ENCODE assay signal across 29 cellular contexts in the genomic region with DNA sequence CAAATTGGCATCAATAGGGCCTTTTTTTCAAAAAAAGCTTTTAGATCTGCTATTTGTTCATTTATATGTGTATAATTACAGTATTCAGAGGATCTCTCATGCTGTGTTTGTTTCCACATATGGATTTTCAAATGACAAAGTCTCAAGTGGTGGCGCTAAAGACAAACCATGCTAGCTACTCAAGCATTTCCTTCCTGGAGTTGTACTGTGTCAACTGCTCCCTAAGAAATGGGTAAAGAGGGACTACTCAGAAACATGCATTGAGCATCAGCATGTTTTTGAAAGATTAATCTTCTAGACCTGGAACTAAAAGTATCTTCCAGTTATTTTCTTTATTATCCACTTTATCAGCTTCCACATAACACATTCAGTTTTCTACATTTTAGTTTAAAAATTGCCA. TPM values are rescaled to one million over a fixed set of nuclear protein-coding genes. Genes with fewer than 3 reads are reported as not detected.
A peak's percentile ranks its signal among the peaks of the same experiment; 100 is the strongest.
DNase-seq lines count a peak whose midpoint lies in the region; ATAC-seq and TF ChIP-seq lines count a peak whose summit lies in the region.
"Had no signal": no experiment of that assay in that cellular context is flagged by ENCODE, and none has a peak within 500 bp of the region (broad histone marks: within the 10 kb centered on the region; RNA-seq: fewer than 3 reads in every experiment).

No MANE protein-coding gene starts in this region.

- no peak overlapping the region for H2AK5ac ChIP-seq in H9 (ENCODE audit: insufficient read length, low read length)

- no peak overlapping the region for H2BK20ac ChIP-seq in H9 (ENCODE audit: low read depth, low read length, poor library complexity, severe bottlenecking)

- H3K9me3 ChIP-seq in H9 (ENCODE audit: control insufficient read depth, low read depth, low read length), result no peaks in the 10 kb centered on the region
- H3K9me3 ChIP-seq: BE2C, right lobe of liver, thoracic aorta, vagina had no signal

- no peak overlapping the region for H2BK12ac ChIP-seq in H9 (ENCODE audit: insufficient read length, low read depth, low read length)

- H2BK15ac ChIP-seq in H9 (ENCODE audit: low read depth, low read length), result no peak overlapping the region

- ATAC-seq in GM18907 (IDR thresholded peaks at IDR 0.05; ENCODE audit: unreplicated experiment), result no peak
- ATAC-seq: activated naive CD4-positive, alpha-beta T cell treated with anti-CD3 and anti-CD28 coated beads, Interleukin-2, amount 50 U/mL, for 72 hours; activated T-helper 17 cell treated with anti-CD3 and anti-CD28 coated beads, Interleukin-2, amount 50 U/mL, for 72 hours; natural killer cell; right lobe of liver; stimulated activated naive B cell treated with anti-CD40 and anti-IgM and Interleukin-4, amounts not matched to agents 10 μg/mL and 1 μg/mL and 100 μg/mL, for 72 hours had no signal

- no peak overlapping the region for H2AFZ ChIP-seq in H9 (ENCODE audit: low read length)
- H2AFZ ChIP-seq: parathyroid adenoma had no signal

- no peaks in the 10 kb centered on the region for H3K27me3 ChIP-seq in H9 (ENCODE audit: insufficient read depth, low read length)
- H3K27me3 ChIP-seq: BE2C, cardiac muscle cell, right lobe of liver, vagina had no signal

- no peaks in the 10 kb centered on the region for H3K79me2 ChIP-seq in H9 (ENCODE audit: insufficient read depth, low read length)
- H3K79me2 ChIP-seq: parathyroid adenoma had no signal

- H3K14ac ChIP-seq in H9 (ENCODE audit: insufficient read depth, low read length), result no peak overlapping the region

- H3K56ac ChIP-seq in H9 (ENCODE audit: insufficient read length, low read depth, low read length), result no peak overlapping the region

- H3K27ac Mint-ChIP-seq in H9, result no peak overlapping the region
- H3K27ac Mint-ChIP-seq: activated naive CD4-positive, alpha-beta T cell treated with anti-CD3 and anti-CD28 coated beads, Interleukin-2, amount 50 U/mL, for 72 hours; activated T-helper 17 cell treated with anti-CD3 and anti-CD28 coated beads, Interleukin-2, amount 50 U/mL, for 72 hours; natural killer cell; stimulated activated naive B cell treated with anti-CD40 and anti-IgM and Interleukin-4, amounts not matched to agents 10 μg/mL and 1 μg/mL and 100 μg/mL, for 72 hours had no signal

- no peak overlapping the region for H3K27ac ChIP-seq in H9 (ENCODE audit: insufficient read length, low read depth, low read length)
- H3K27ac ChIP-seq: cardiac muscle cell, parathyroid adenoma, right lobe of liver, thoracic aorta, vagina had no signal

- no peak overlapping the region for H4K5ac ChIP-seq in H9 (ENCODE audit: insufficient read length, low read depth, low read length)

- TF ChIP-seq CTCF in H9 (conservative IDR thresholded peaks at IDR 0.05) (peak; percentile 20; the same call in 1 of the 3 replicates), GM13976 (IDR thresholded peaks at IDR 0.05; ENCODE audit: borderline replicate concordance, control extremely low read depth, extremely low read depth, insufficient read depth, missing control alignments) (no peak)

- no peak overlapping the region for H4K8ac ChIP-seq in H9 (replicated peaks; ENCODE audit: insufficient read length, low read depth, low read length)

- H3K79me1 ChIP-seq in H9 (ENCODE audit: insufficient read depth, low read depth, low read length, poor library complexity, severe bottlenecking), result no peaks in the 10 kb centered on the region

- DNase-seq in NCI-H2081 (lab: John Stamatoyannopoulos, UW) (peak; percentile 30 to 76), NCI-H2081 treated with DMSO at 0.1 percent for 48 hours (lab: John Stamatoyannopoulos, UW) (no peak), H9 (no peak), NCI-H69 (lab: John Stamatoyannopoulos, UW) (peak; percentile 76), iPS-NIHi11 (ENCODE audit: low spot score) (peak; percentile 6), DMS 273 treated with DMSO at 0.1 percent for 48 hours (lab: John Stamatoyannopoulos, UW) (no peak), GM13976 (ENCODE audit: low spot score) (no peak)
- DNase-seq: activated CD4-positive, alpha-beta T cell treated with anti-CD3 and anti-CD28 coated beads, Interleukin-2, amount 50 U/mL, for 48 hours; activated CD4-positive, CD25-positive, alpha-beta regulatory T cell; activated CD8-positive, alpha-beta memory T cell treated with anti-CD3 and anti-CD28 coated beads, Interleukin-2, amount 50 U/mL, for 48 hours; BE2C; cortex of kidney; DMS79 treated with DMSO at 0.1 percent for 48 hours; H7; natural killer cell; right lobe of liver; stimulated activated CD4-positive, alpha-beta T cell treated with anti-CD3 and anti-CD28 coated beads, Interleukin-12 subunit alpha, Interleukin-12 subunit beta, amount 100 ng/mL, for 4 hours; stimulated activated CD4-positive, alpha-beta T cell treated with anti-CD3 and anti-CD28 coated beads, Interleukin-4, amount 100 ng/mL, for 24 hours; stimulated activated naive B cell treated with anti-CD40 and anti-IgM and Interleukin-4, amounts not matched to agents 10 μg/mL and 1 μg/mL and 100 μg/mL, for 72 hours; T1000 had no signal

- H4K20me1 ChIP-seq in H9 (ENCODE audit: control insufficient read depth, insufficient read depth, insufficient read length), result no peaks in the 10 kb centered on the region

- no peak overlapping the region for H3T11ph ChIP-seq in H9 (ENCODE audit: low read length)

- no peaks in the 10 kb centered on the region; a peak in 1 of 5 replicates for H3K9me3 Mint-ChIP-seq in H9
- H3K9me3 Mint-ChIP-seq: stimulated activated naive B cell treated with anti-CD40 and anti-IgM and Interleukin-4, amounts not matched to agents 10 μg/mL and 1 μg/mL and 100 μg/mL, for 72 hours had no signal

- no peaks in the 10 kb centered on the region for H3K23me2 ChIP-seq in H9 (ENCODE audit: insufficient read length, low read depth, low read length, poor library complexity, severe bottlenecking)

- no peak overlapping the region for H4K91ac ChIP-seq in H9 (ENCODE audit: insufficient read length, low read depth, low read length)

- no peak overlapping the region for H3K4me2 ChIP-seq in H9 (ENCODE audit: insufficient read depth, insufficient read length, low read length)

- no peak overlapping the region for H2BK120ac ChIP-seq in H9 (ENCODE audit: low read depth, low read length, poor library complexity, severe bottlenecking)

- H3K27me3 Mint-ChIP-seq in H9 (ENCODE audit: low read depth), result no peaks in the 10 kb centered on the region
- H3K27me3 Mint-ChIP-seq: activated T-helper 17 cell treated with anti-CD3 and anti-CD28 coated beads, Interleukin-2, amount 50 U/mL, for 72 hours; stimulated activated naive B cell treated with anti-CD40 and anti-IgM and Interleukin-4, amounts not matched to agents 10 μg/mL and 1 μg/mL and 100 μg/mL, for 72 hours had no signal

- H3K4me1 Mint-ChIP-seq in H9, result no peaks in the 10 kb centered on the region
- H3K4me1 Mint-ChIP-seq: activated T-helper 17 cell treated with anti-CD3 and anti-CD28 coated beads, Interleukin-2, amount 50 U/mL, for 72 hours; natural killer cell; stimulated activated naive B cell treated with anti-CD40 and anti-IgM and Interleukin-4, amounts not matched to agents 10 μg/mL and 1 μg/mL and 100 μg/mL, for 72 hours had no signal

- no peak overlapping the region for H3K23ac ChIP-seq in H9 (ENCODE audit: insufficient read length, low read depth, low read length)

- no peak overlapping the region for H3K4me3 Mint-ChIP-seq in H9
- H3K4me3 Mint-ChIP-seq: activated T-helper 17 cell treated with anti-CD3 and anti-CD28 coated beads, Interleukin-2, amount 50 U/mL, for 72 hours; natural killer cell; stimulated activated naive B cell treated with anti-CD40 and anti-IgM and Interleukin-4, amounts not matched to agents 10 μg/mL and 1 μg/mL and 100 μg/mL, for 72 hours had no signal

- H3K4me1 ChIP-seq in H9 (ENCODE audit: insufficient read depth, low read length), result no peaks in the 10 kb centered on the region
- H3K4me1 ChIP-seq: BE2C, parathyroid adenoma, right lobe of liver, vagina had no signal

- H3K4ac ChIP-seq in H9 (ENCODE audit: low read depth, low read length), result no peak overlapping the region

- no peaks in the 10 kb centered on the region for H3K36me3 Mint-ChIP-seq in H9 (ENCODE audit: insufficient read depth in 1 of 3, low read depth in 3 of 3)
- H3K36me3 Mint-ChIP-seq: activated naive CD4-positive, alpha-beta T cell treated with anti-CD3 and anti-CD28 coated beads, Interleukin-2, amount 50 U/mL, for 72 hours; natural killer cell; stimulated activated naive B cell treated with anti-CD40 and anti-IgM and Interleukin-4, amounts not matched to agents 10 μg/mL and 1 μg/mL and 100 μg/mL, for 72 hours had no signal

- H3K9ac ChIP-seq in H9 (ENCODE audit: extremely low read depth, insufficient read length, low read length), result no peak overlapping the region
- H3K9ac ChIP-seq: parathyroid adenoma had no signal

- WGBS in H9 (ENCODE audit: extremely low coverage, insufficient read length, low lambda C conversion rate), result no CpG with 5 or more reads among the region's 1 CpG

- H3K18ac ChIP-seq in H9 (ENCODE audit: insufficient read length, low read depth, low read length), result no peak overlapping the region

- no peak overlapping the region for H2BK5ac ChIP-seq in H9 (ENCODE audit: insufficient read length, low read length)

- in situ Hi-C loops in GM13976 (cut with MboI; ENCODE audit: low sequenced_read_pairs, unreplicated experiment), result no loop called here

RNA-seq across cellular contexts. Expression of a gene that starts 12.7 kb away (rescaled TPM):
- 64.5 and 64.8 TPM in 2 replicates for total RNA-seq in H9 (2021)
- total RNA-seq: activated naive CD4-positive, alpha-beta T cell treated with anti-CD3 and anti-CD28 coated beads, Interleukin-2, amount 50 U/mL, for 72 hours; activated T-helper 17 cell treated with anti-CD3 and anti-CD28 coated beads, Interleukin-2, amount 50 U/mL, for 72 hours; aorta; fibroblast of lung; thoracic aorta had no signal

Comparison
In these comparisons a context has a peak if more than half of its experiments do, and no peak if none do; other contexts are left out.
1. DNase-seq: peak in NCI-H2081 (2 of 2), NCI-H69 (single experiment) and iPS-NIHi11 (single experiment); none in NCI-H2081 treated with DMSO at 0.1 percent for 48 hours (single experiment), H9 (single experiment), DMS 273 treated with DMSO at 0.1 percent for 48 hours (single experiment) and GM13976 (single experiment).